Comparison of ENCODE assay signal across 8 cellular contexts in the genomic region with DNA sequence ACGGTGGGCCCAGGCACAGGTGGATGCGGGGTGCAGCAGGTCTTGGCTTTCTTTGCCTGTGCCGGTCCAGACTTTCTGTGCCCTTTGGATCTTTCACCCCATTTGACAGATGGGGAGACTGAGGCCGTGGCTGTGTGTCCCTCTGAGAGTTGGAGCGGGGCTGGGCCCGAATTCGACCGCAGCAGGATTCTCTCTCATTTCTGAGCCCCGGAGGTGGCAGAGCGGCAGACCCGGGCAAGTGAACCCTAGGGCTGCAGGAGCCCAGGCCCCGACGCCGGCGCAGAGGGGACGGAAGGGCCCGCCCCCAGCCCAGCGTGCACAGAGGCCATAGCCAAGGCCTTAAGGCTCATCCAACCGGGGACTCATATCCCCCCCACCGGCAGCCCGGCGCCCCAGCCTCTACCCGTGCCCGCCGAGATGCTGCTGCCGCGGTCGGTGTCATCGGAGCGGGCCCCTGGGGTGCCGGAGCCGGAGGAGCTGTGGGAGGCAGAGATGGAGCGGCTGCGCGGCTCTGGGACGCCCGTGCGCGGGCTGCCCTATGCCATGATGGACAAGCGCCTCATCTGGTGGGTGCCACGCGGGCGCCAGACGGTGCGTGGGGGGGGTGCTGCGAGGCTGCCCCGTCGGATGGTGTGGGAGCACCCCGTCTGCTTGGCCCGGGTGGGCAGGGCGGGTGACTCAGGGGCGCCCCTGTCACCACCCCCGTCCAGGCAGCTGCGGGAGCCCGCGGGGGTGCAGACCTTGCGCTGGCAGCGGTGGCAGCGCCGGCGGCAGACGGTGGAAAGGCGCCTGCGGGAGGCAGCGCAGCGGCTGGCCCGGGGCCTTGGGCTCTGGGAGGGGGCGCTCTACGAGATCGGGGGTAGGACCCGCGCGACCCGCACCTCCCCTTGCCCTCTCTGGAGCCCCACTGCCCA. TPM values are rescaled to one million over a fixed set of nuclear protein-coding genes. Genes with fewer than 3 reads are reported as not detected.
DNase-seq lines count a peak whose midpoint lies in the region; ATAC-seq and TF ChIP-seq lines count a peak whose summit lies in the region.

No MANE protein-coding gene starts in this region.

- WGBS in smooth muscle cell (ENCODE audit: low lambda C conversion rate): 42% methylated on average over 32 of the region's 74 CpGs

- peaks cover 13% of the 10 kb centered on the region for H3K4me1 ChIP-seq in smooth muscle cell (ENCODE audit: low read depth)

- ATAC-seq in GM21423 (IDR thresholded peaks at IDR 0.05; ENCODE audit: unreplicated experiment): no peak

- no peaks in the 10 kb centered on the region for H3K79me2 ChIP-seq in smooth muscle cell (ENCODE audit: low read depth)

- no peaks in the 10 kb centered on the region for H3F3A ChIP-seq in smooth muscle cell (ENCODE audit: low read depth)

- peak; percentile 60 for DNase-seq in GM20000 (ENCODE audit: low spot score)
- peak; percentile 66 for DNase-seq in activated CD4-positive, alpha-beta T cell treated with anti-CD3 and anti-CD28 coated beads for 48 hours
- peak; percentile 39 for DNase-seq in germinal center (ENCODE audit: low spot score)
- DNase-seq in smooth muscle cell (lab: John Stamatoyannopoulos, UW; ENCODE audit: unreplicated experiment): no peak
- no peak for DNase-seq in NCI-H526 treated with DMSO at 0.1 percent for 48 hours (lab: John Stamatoyannopoulos, UW)
- DNase-seq in AG20443 (ENCODE audit: low spot score): no peak
- no peak for DNase-seq in NCI-H1694 treated with DMSO at 0.1 percent for 48 hours (lab: John Stamatoyannopoulos, UW)

- H4K20me1 ChIP-seq in smooth muscle cell (ENCODE audit: low read depth): no peaks in the 10 kb centered on the region

- peak overlapping the region; percentile 30 for H3K4me3 ChIP-seq in smooth muscle cell

- no peaks in the 10 kb centered on the region for H3K36me3 ChIP-seq in smooth muscle cell (ENCODE audit: low read depth)

- H3K9me3 ChIP-seq in smooth muscle cell (replicated peaks; ENCODE audit: low read depth): no peaks in the 10 kb centered on the region

- TF ChIP-seq CTCF in GM20000 (IDR thresholded peaks at IDR 0.05; ENCODE audit: extremely low read depth, missing control alignments) (no peak), smooth muscle cell (IDR thresholded peaks at IDR 0.05; ENCODE audit: borderline replicate concordance, insufficient read depth, poor library complexity, severe bottlenecking) (no peak)

- no peak overlapping the region for H3K9ac ChIP-seq in smooth muscle cell (ENCODE audit: low read depth)

- peaks cover 18% of the 10 kb centered on the region for H3K27me3 ChIP-seq in smooth muscle cell (ENCODE audit: low read depth)

- no peak overlapping the region for H3K27ac ChIP-seq in smooth muscle cell (ENCODE audit: low read depth)

- H2AFZ ChIP-seq in smooth muscle cell (ENCODE audit: low read depth): no peak overlapping the region

- peak overlapping the region; percentile 70 for H3K4me2 ChIP-seq in smooth muscle cell

RNA-seq across cellular contexts. Expression of a gene that starts 0.9 kb away (rescaled TPM):
- total RNA-seq in smooth muscle cell: 0.04 and 0.27 TPM in 2 replicates
- polyA plus RNA-seq in smooth muscle cell: 0.38 and 1.2 TPM in 2 replicates

RNA-seq across cellular contexts. Expression of a gene that starts 2.9 kb away (rescaled TPM):
- 24.1 and 42.2 TPM in 2 replicates for total RNA-seq in smooth muscle cell
- polyA plus RNA-seq in smooth muscle cell: 40.2 and 65.3 TPM in 2 replicates

RNA-seq across cellular contexts. Expression of a gene that starts 14.8 kb away (rescaled TPM):
- not detected in 2 replicates for total RNA-seq in smooth muscle cell
- 0.29 and 1.7 TPM in 2 replicates for polyA plus RNA-seq in smooth muscle cell

RNA-seq across cellular contexts. Expression of a gene that starts 37.0 kb away (rescaled TPM):
- 55.3 and 64.7 TPM in 2 replicates for total RNA-seq in smooth muscle cell
- 46.1 and 136 TPM in 2 replicates for polyA plus RNA-seq in smooth muscle cell

RNA-seq across cellular contexts. Expression of a gene that starts 55.4 kb away (rescaled TPM):
- total RNA-seq in smooth muscle cell: 20.0 and 20.9 TPM in 2 replicates
- 53.7 and 72.7 TPM in 2 replicates for polyA plus RNA-seq in smooth muscle cell

Comparison
In these comparisons a context has a peak if more than half of its experiments do, and no peak if none do; other contexts are left out.
1. DNase-seq: peak in GM20000 (single experiment), activated CD4-positive, alpha-beta T cell treated with anti-CD3 and anti-CD28 coated beads for 48 hours (single experiment) and germinal center (single experiment); none in smooth muscle cell (single experiment), NCI-H526 treated with DMSO at 0.1 percent for 48 hours (single experiment), AG20443 (single experiment) and NCI-H1694 treated with DMSO at 0.1 percent for 48 hours (single experiment).